ENCODE assay signal across 8 cellular contexts in genomic region chr14:74083784-74084276, GRCh38. TPM values are rescaled to one million over a fixed set of nuclear protein-coding genes. Genes with fewer than 3 reads are reported as not detected.
DNase-seq lines count a peak whose midpoint lies in the region; ATAC-seq and TF ChIP-seq lines count a peak whose summit lies in the region.

No MANE protein-coding gene starts in this region.

- WGBS in adrenal gland, 4 donors = 1% methylated on average over 14 to 15 of the region's 15 CpGs

- H3K4me1 ChIP-seq in adrenal gland (replicated peaks in 1 of 2) = peaks cover 10 to 23% of the 10 kb centered on the region in 2 donors
- H3K4me1 ChIP-seq in stomach smooth muscle (ENCODE audit: control insufficient read depth, insufficient read depth, low read length) = peaks cover 12% of the 10 kb centered on the region

- DNase-seq in GM13976 (ENCODE audit: low spot score) (peak; percentile 16), adrenal gland (peak in 3 of 7 donors; percentile 30 to 33 (median 32)), iPS-NIHi11 (ENCODE audit: low spot score) (peak; percentile 26)

- TF ChIP-seq POLR2A in adrenal gland (IDR thresholded peaks at IDR 0.05) (no peak), GM18505 (IDR thresholded peaks at IDR 0.05; ENCODE audit: borderline replicate concordance, extremely low read depth, insufficient read depth, insufficient read length) (no peak)

- intact Hi-C loops in adrenal gland (cut with DNase I) = no loop called here

- H3K4me3 ChIP-seq in adrenal gland (peak overlapping the region; percentile 17 to 75 (median 58)), stomach smooth muscle (ENCODE audit: low read length in 2 of 2) (peak overlapping the region; percentile 78 to 98)

- H3K27ac ChIP-seq in adrenal gland = peak overlapping the region in 2 of 5 donors; percentile 75 to 84
- H3K27ac ChIP-seq in stomach smooth muscle (ENCODE audit: low read length) = peak overlapping the region; percentile 87

- H3K9me3 ChIP-seq in adrenal gland (replicated peaks in 1 of 3) (no peaks in the 10 kb centered on the region), stomach smooth muscle (ENCODE audit: control insufficient read depth in 2 of 2, low read length in 2 of 2) (no peaks in the 10 kb centered on the region)

- H3K9ac ChIP-seq in stomach smooth muscle (ENCODE audit: low read length in 2 of 2) = peak overlapping the region; percentile 65 to 94

- TF ChIP-seq CTCF in GM13976 (IDR thresholded peaks at IDR 0.05; ENCODE audit: borderline replicate concordance, control extremely low read depth, extremely low read depth, insufficient read depth, missing control alignments) = no peak
- peak in 1 of 6 experiments; percentile 4 for TF ChIP-seq CTCF in adrenal gland (IDR thresholded peaks at IDR 0.05)

- in situ Hi-C loops in GM13976 (cut with MboI; ENCODE audit: low sequenced_read_pairs, unreplicated experiment) = no loop called here

- no peaks in the 10 kb centered on the region for H3K36me3 ChIP-seq in adrenal gland (replicated peaks in 1 of 2)
- H3K36me3 ChIP-seq in stomach smooth muscle (ENCODE audit: control insufficient read depth in 2 of 2, insufficient read depth in 2 of 2, low read length in 2 of 2) = no peaks in the 10 kb centered on the region

- ATAC-seq in HG03066 (IDR thresholded peaks at IDR 0.05; ENCODE audit: low read depth, unreplicated experiment) = peak; percentile 9
- no peak for ATAC-seq in HG02970 (IDR thresholded peaks at IDR 0.05; ENCODE audit: low FRiP score, unreplicated experiment)
- ATAC-seq in GM18505 (IDR thresholded peaks at IDR 0.05; ENCODE audit: unreplicated experiment) = no peak
- ATAC-seq in GM19324 (IDR thresholded peaks at IDR 0.05; ENCODE audit: low FRiP score, unreplicated experiment) = no peak

- no peaks in the 10 kb centered on the region for H3K27me3 ChIP-seq in adrenal gland
- no peaks in the 10 kb centered on the region for H3K27me3 ChIP-seq in stomach smooth muscle (ENCODE audit: control insufficient read depth in 1 of 2, insufficient read depth in 2 of 2, low read length in 2 of 2)

RNA-seq across cellular contexts. Expression of gene ALDH6A1, which starts 0.4 kb away (rescaled TPM):
- total RNA-seq in adrenal gland = 10 to 100 TPM; 27.4 to 68.9 (median 39.4) TPM
- 10 to 100 TPM in 1 of 3 donors, 1 to 10 TPM in 2; 5.9 to 27.8 (median 8.3) TPM for polyA plus RNA-seq in adrenal gland

RNA-seq across cellular contexts. Expression of gene LIN52, which starts 0.9 kb away (rescaled TPM):
- 10 to 100 TPM in 2 of 8 donors, 1 to 10 TPM in 6; 5.1 to 11.7 (median 8.0) TPM for total RNA-seq in adrenal gland
- polyA plus RNA-seq in adrenal gland = 10 to 100 TPM in 1 of 3 donors, 1 to 10 TPM in 2; 4.6 to 14.3 (median 6.5) TPM
